Comparison of ENCODE assay signal across 9 cellular contexts in the genomic region with DNA sequence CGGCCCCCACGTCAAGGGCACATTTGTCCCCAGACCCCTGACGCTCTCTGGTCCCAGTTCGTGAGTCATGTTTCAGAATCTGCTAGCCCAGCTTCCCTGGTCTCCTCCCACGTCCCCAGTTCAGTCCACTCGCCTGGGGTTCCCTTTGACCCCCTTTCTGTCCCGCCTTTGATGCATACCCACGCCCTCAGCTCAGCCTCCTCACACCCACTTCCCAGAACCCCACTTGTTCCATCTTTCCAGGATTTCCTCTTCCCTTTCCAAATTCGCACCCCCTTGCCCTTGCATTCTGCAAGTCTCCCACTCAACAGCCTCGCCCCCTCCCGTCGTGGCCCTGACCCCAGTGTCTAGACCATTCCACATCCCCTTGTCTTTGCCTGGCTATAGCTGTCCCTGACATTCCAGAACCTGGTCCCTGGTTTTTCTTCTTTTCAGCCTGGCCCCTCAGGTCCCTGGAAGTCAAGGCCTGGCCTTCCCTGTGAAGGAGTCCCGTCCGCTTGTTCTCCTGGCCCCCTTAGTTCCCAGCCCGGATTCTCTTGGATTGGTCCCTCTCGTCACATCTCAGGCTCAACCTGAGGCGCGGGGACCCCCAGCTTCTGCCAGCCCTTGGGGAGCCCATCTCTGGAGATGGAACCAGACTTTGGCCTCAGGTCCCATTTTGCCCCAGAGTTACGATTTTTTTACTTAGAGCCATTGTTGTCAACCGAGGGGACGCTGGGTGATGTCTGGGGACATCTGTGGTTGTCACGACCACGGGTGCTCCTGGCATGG. TPM values are rescaled to one million over a fixed set of nuclear protein-coding genes. Genes with fewer than 3 reads are reported as not detected.
DNase-seq lines count a peak whose midpoint lies in the region; ATAC-seq and TF ChIP-seq lines count a peak whose summit lies in the region.
"Had no signal": no experiment of that assay in that cellular context is flagged by ENCODE, and none has a peak within 500 bp of the region (broad histone marks: within the 10 kb centered on the region; RNA-seq: fewer than 3 reads in every experiment).

No MANE protein-coding gene starts in this region.

- DNase-seq in A673 (ENCODE audit: low spot score) = no peak
- no peak for DNase-seq in breast epithelium (ENCODE audit: low spot score in 2 of 2)
- no peak for DNase-seq in 8988T
- DNase-seq in mesenteric fat pad (ENCODE audit: low spot score) = no peak
- DNase-seq in NCI-H2081 treated with DMSO at 0.1 percent for 48 hours (lab: John Stamatoyannopoulos, UW) = no peak

- no TSS peak for BruUV-seq in A673 (replicated peaks; lab: Mats Ljungman, UMichigan)

- H3K27me3 ChIP-seq in A673 (replicated peaks; ENCODE audit: insufficient read depth, low read depth, low read length, poor library complexity) (no peaks in the 10 kb centered on the region), HUES6 (ENCODE audit: control insufficient read depth, insufficient read depth, low read length) (no peaks in the 10 kb centered on the region), breast epithelium (no peaks in the 10 kb centered on the region), mononuclear cell (ENCODE audit: insufficient read depth, low read length) (no peaks in the 10 kb centered on the region)

- POLR2A ChIA-PET in A673 (lab: Charles Lee; ENCODE audit: low non-redundant PET) = no interaction called here

- peak overlapping the region; percentile 82 for H3K27ac ChIP-seq in A673 (ENCODE audit: low read depth, low read length, poor library complexity, severe bottlenecking)
- H3K27ac ChIP-seq in HUES6 (ENCODE audit: low read depth, low read length) = no peak overlapping the region
- no peak overlapping the region for H3K27ac ChIP-seq in breast epithelium

- H3K36me3 ChIP-seq in A673 (ENCODE audit: insufficient read depth, low read length, poor library complexity, severe bottlenecking) (peaks cover 8% of the 10 kb centered on the region), HUES6 (ENCODE audit: control insufficient read depth, insufficient read depth, low read length) (peaks cover 7% of the 10 kb centered on the region; the same call in 1 of the 2 replicates), breast epithelium (no peaks in the 10 kb centered on the region)

- no peak for TF ChIP-seq POLR2A in breast epithelium (IDR thresholded peaks at IDR 0.05)

- H3K9ac ChIP-seq in HUES6 (ENCODE audit: low read length) = peak overlapping the region; percentile 93

- H3K4me3 ChIP-seq in A673 (ENCODE audit: low read depth, low read length, poor library complexity, severe bottlenecking) (peak overlapping the region; percentile 98), HUES6 (ENCODE audit: low read depth, low read length) (peak overlapping the region; percentile 68), breast epithelium (peak overlapping the region; percentile 74 to 95 (median 91)), mononuclear cell (ENCODE audit: low read length) (peak overlapping the region; percentile 72)

- peaks cover 17% of the 10 kb centered on the region for H3K4me1 ChIP-seq in A673 (ENCODE audit: insufficient read depth, low read length, poor library complexity, severe bottlenecking)
- H3K4me1 ChIP-seq in HUES6 (ENCODE audit: control insufficient read depth, insufficient read depth, low read length) = peaks cover 13% of the 10 kb centered on the region
- H3K4me1 ChIP-seq in breast epithelium = peaks cover 6 to 20% of the 10 kb centered on the region in 2 donors
- H3K4me1 ChIP-seq in mononuclear cell (ENCODE audit: insufficient read depth, low read length) = peaks cover 73% of the 10 kb centered on the region

- H3K9me3 ChIP-seq in A673 (ENCODE audit: low read depth, low read length, poor library complexity, severe bottlenecking) (no peaks in the 10 kb centered on the region), HUES6 (ENCODE audit: control insufficient read depth, insufficient read depth, low read depth, low read length) (no peaks in the 10 kb centered on the region), breast epithelium (no peaks in the 10 kb centered on the region), mononuclear cell (ENCODE audit: low read depth, low read length) (no peaks in the 10 kb centered on the region)

- no peak for TF ChIP-seq CTCF in A673 (conservative IDR thresholded peaks at IDR 0.05; ENCODE audit: low read depth, low read length)
- no peak for TF ChIP-seq CTCF in breast epithelium (IDR thresholded peaks at IDR 0.05)

- intact Hi-C loops in A673 (cut with micrococcal nuclease; ENCODE audit: unreplicated experiment) (no loop called here), breast epithelium (cut with DNase I; ENCODE audit: low total_unique reads) (no loop called here)

- ATAC-seq in GM19395 (IDR thresholded peaks at IDR 0.05; ENCODE audit: unreplicated experiment) = no peak

- CTCF ChIA-PET in A673 (lab: Charles Lee) = interaction anchor here (0.6 kb wide), 1 partner anchor 237 kb away, joined by 3 read pairs; no protein-coding TSS in a partner anchor

RNA-seq across cellular contexts. Expression of a gene that starts 1.3 kb away (rescaled TPM):
- total RNA-seq in A673 (2021) (104 and 122 TPM in 2 replicates), breast epithelium (10 to 100 TPM; 21.1 to 34.7 (median 25.3) TPM), mononuclear cell (29.7 TPM), mesenteric fat pad (74.6 TPM)

RNA-seq across cellular contexts. Expression of a gene that starts 8.5 kb away (rescaled TPM):
- not detected in 2 replicates for total RNA-seq in A673 (2021)
- 1 to 10 TPM in 2 of 3 donors, not detected in 1; 1.3 to 1.9 TPM for total RNA-seq in breast epithelium
- total RNA-seq in mononuclear cell = 81.6 TPM
- total RNA-seq in mesenteric fat pad = 5.0 TPM

RNA-seq across cellular contexts. Expression of a gene that starts 37.4 kb away (rescaled TPM):
- total RNA-seq in A673 (2021) = 3.1 and 3.7 TPM in 2 replicates
- under 1 TPM in 2 of 3 donors, not detected in 1; 0.33 to 0.59 TPM for total RNA-seq in breast epithelium
- not detected for total RNA-seq in mononuclear cell
- total RNA-seq in mesenteric fat pad = not detected
- total RNA-seq: dermis microvascular lymphatic vessel endothelial cell had no signal

RNA-seq across cellular contexts. Expression of a gene that starts 51.2 kb away (rescaled TPM):
- total RNA-seq in A673 (2021) (0.26 TPM in 1 of 2 replicates, not detected in the other), breast epithelium (10 to 100 TPM in 1 of 3 donors, 1 to 10 TPM in 2; 7.8 to 16.2 (median 8.5) TPM), mononuclear cell (48.3 TPM), mesenteric fat pad (15.4 TPM)

Comparison
In these comparisons a context has a peak if more than half of its experiments do, and no peak if none do; other contexts are left out.
1. RNA of a gene that starts 8.5 kb away (total RNA-seq): 81.6 TPM in mononuclear cell (single experiment); 5.0 TPM in mesenteric fat pad (single experiment), 1.3 to 1.9 TPM in breast epithelium and not detected in A673; every median in the first group is over 10 times any median in the second.
2. Peak in every context shown above with its lines, with median percentiles within 50 percentile points of each other: H3K4me3 ChIP-seq.